15 cellular contexts compared by ENCODE assay signal in genomic region chr5:72292411-72292810, GRCh38.
"Had no signal": no experiment of that assay in that cellular context is flagged by ENCODE, and none has a peak within 500 bp of the region (broad histone marks: within the 10 kb centered on the region; RNA-seq: fewer than 3 reads in every experiment).

No MANE protein-coding gene starts in this region.

- H3K27me3 ChIP-seq: colonic mucosa, esophagus squamous epithelium, transverse colon had no signal

- H3K36me3 ChIP-seq: colonic mucosa had no signal

- H3K4me1 ChIP-seq: colonic mucosa, esophagus squamous epithelium had no signal

- H3K4me3 ChIP-seq: colonic mucosa, esophagus squamous epithelium, transverse colon had no signal

- H3K27ac ChIP-seq: colonic mucosa, esophagus squamous epithelium, transverse colon had no signal

- H3K9me3 ChIP-seq: colonic mucosa, esophagus squamous epithelium, transverse colon had no signal

- FAIRE-seq: endothelial cell of umbilical vein had no signal

- DNase-seq: activated CD4-positive, alpha-beta T cell treated with anti-CD3 and anti-CD28 coated beads, Interleukin-2, amount 50 U/mL, for 1 hour; activated CD8-positive, alpha-beta memory T cell treated with anti-CD3 and anti-CD28 coated beads for 24 hours; activated naive CD8-positive, alpha-beta T cell treated with anti-CD3 and anti-CD28 coated beads, Interleukin-2, amount 10 ng/mL, durations not matched to agents 7 days and 5 days; central memory CD4-positive, alpha-beta T cell; colonic mucosa; effector CD8-positive, alpha-beta T cell; esophagus squamous epithelium; hippocampal formation; mesendoderm; occipital lobe; stimulated activated CD4-positive, alpha-beta T cell treated with anti-CD3 and anti-CD28 coated beads, Interleukin-2, amount 100 ng/mL, for 48 hours; stimulated activated naive CD4-positive, alpha-beta T cell; substantia nigra; transverse colon had no signal
